ENCODE assay signal across 14 cellular contexts in genomic region chr6:604579-604978, GRCh38. TPM values are rescaled to one million over a fixed set of nuclear protein-coding genes. Genes with fewer than 3 reads are reported as not detected.
"Had no signal": no experiment of that assay in that cellular context is flagged by ENCODE, and none has a peak within 500 bp of the region (broad histone marks: within the 10 kb centered on the region; RNA-seq: fewer than 3 reads in every experiment).

No MANE protein-coding gene starts in this region.

- H3K36me3 ChIP-seq: pancreas, uterus had no signal

- H3K9me3 ChIP-seq: left ventricle myocardium inferior, pancreas, tibial artery, uterus had no signal

- H3K27ac Mint-ChIP-seq: activated CD8-positive, alpha-beta memory T cell treated with anti-CD3 and anti-CD28 coated beads, Interleukin-2, amount 10 ng/mL, durations not matched to agents 7 days and 5 days; activated naive CD8-positive, alpha-beta T cell treated with anti-CD3 and anti-CD28 coated beads, Interleukin-2, amount 10 ng/mL, durations not matched to agents 7 days and 5 days had no signal

- H3K4me3 Mint-ChIP-seq: activated CD8-positive, alpha-beta memory T cell treated with anti-CD3 and anti-CD28 coated beads, Interleukin-2, amount 10 ng/mL, durations not matched to agents 7 days and 5 days; activated naive CD8-positive, alpha-beta T cell treated with anti-CD3 and anti-CD28 coated beads, Interleukin-2, amount 10 ng/mL, durations not matched to agents 7 days and 5 days; neural crest cell had no signal

- H3K27ac ChIP-seq: hepatocyte, left ventricle myocardium inferior, pancreas, tibial artery, uterus had no signal

- H3K4me2 ChIP-seq: hepatocyte had no signal

- H2AFZ ChIP-seq: hepatocyte had no signal

- ATAC-seq: activated CD8-positive, alpha-beta memory T cell treated with anti-CD3 and anti-CD28 coated beads, Interleukin-2, amount 10 ng/mL, durations not matched to agents 7 days and 5 days; pancreas had no signal

- DNase-seq: activated CD8-positive, alpha-beta memory T cell treated with anti-CD3 and anti-CD28 coated beads, Interleukin-2, amount 10 ng/mL, durations not matched to agents 7 days and 5 days; activated naive CD8-positive, alpha-beta T cell treated with anti-CD3 and anti-CD28 coated beads, Interleukin-2, amount 10 ng/mL, durations not matched to agents 7 days and 5 days; activated T-cell treated with anti-CD3 and anti-CD28 coated beads, Interleukin-2, amount 50 U/mL, for 48 hours; anterior cingulate cortex; cerebellar nuclear complex; dermis blood vessel endothelial cell; kidney; left ventricle myocardium inferior; stimulated activated CD4-positive, alpha-beta T cell treated with anti-CD3 and anti-CD28 coated beads, Interleukin-2, amount 100 ng/mL, for 48 hours; tibial artery; uterus had no signal

- H3K27me3 Mint-ChIP-seq: activated CD8-positive, alpha-beta memory T cell treated with anti-CD3 and anti-CD28 coated beads, Interleukin-2, amount 10 ng/mL, durations not matched to agents 7 days and 5 days; activated naive CD8-positive, alpha-beta T cell treated with anti-CD3 and anti-CD28 coated beads, Interleukin-2, amount 10 ng/mL, durations not matched to agents 7 days and 5 days had no signal

- H3K27me3 ChIP-seq: hepatocyte, pancreas, tibial artery, uterus had no signal

- H3K9me3 Mint-ChIP-seq: neural crest cell had no signal

- H3K4me1 ChIP-seq: left ventricle myocardium inferior, pancreas, tibial artery, uterus had no signal

- H3K4me3 ChIP-seq: hepatocyte, left ventricle myocardium inferior, pancreas, tibial artery, uterus had no signal

- H3K4me1 Mint-ChIP-seq: activated CD8-positive, alpha-beta memory T cell treated with anti-CD3 and anti-CD28 coated beads, Interleukin-2, amount 10 ng/mL, durations not matched to agents 7 days and 5 days; neural crest cell had no signal

RNA-seq across cellular contexts. Expression of gene HUS1B, which starts 52.3 kb away (rescaled TPM):
- total RNA-seq: left ventricle myocardium inferior had no signal
